ENCODE assay signal across 1 cellular context in genomic region chr15:64149424-64150235, GRCh38.
TF ChIP-seq lines count a peak whose summit lies in the region.

No MANE protein-coding gene starts in this region.

TF ChIP-seq in K562, 482 proteins besides CTCF, POLR2A, EP300 and RAD21 (continued from another document):
- TF ChIP-seq, protein P1, sequence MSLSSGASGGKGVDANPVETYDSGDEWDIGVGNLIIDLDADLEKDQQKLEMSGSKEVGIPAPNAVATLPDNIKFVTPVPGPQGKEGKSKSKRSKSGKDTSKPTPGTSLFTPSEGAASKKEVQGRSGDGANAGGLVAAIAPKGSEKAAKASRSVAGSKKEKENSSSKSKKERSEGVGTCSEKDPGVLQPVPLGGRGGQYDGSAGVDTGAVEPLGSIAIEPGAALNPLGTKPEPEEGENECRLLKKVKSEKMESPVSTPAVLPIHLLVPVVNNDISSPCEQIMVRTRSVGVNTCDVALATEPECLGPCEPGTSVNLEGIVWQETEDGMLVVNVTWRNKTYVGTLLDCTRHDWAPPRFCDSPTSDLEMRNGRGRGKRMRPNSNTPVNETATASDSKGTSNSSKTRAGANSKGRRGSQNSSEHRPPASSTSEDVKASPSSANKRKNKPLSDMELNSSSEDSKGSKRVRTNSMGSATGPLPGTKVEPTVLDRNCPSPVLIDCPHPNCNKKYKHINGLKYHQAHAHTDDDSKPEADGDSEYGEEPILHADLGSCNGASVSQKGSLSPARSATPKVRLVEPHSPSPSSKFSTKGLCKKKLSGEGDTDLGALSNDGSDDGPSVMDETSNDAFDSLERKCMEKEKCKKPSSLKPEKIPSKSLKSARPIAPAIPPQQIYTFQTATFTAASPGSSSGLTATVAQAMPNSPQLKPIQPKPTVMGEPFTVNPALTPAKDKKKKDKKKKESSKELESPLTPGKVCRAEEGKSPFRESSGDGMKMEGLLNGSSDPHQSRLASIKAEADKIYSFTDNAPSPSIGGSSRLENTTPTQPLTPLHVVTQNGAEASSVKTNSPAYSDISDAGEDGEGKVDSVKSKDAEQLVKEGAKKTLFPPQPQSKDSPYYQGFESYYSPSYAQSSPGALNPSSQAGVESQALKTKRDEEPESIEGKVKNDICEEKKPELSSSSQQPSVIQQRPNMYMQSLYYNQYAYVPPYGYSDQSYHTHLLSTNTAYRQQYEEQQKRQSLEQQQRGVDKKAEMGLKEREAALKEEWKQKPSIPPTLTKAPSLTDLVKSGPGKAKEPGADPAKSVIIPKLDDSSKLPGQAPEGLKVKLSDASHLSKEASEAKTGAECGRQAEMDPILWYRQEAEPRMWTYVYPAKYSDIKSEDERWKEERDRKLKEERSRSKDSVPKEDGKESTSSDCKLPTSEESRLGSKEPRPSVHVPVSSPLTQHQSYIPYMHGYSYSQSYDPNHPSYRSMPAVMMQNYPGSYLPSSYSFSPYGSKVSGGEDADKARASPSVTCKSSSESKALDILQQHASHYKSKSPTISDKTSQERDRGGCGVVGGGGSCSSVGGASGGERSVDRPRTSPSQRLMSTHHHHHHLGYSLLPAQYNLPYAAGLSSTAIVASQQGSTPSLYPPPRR (CRISPR knock-in tag; IDR thresholded peaks at IDR 0.05; ENCODE audit: borderline replicate concordance): no peak
- TF ChIP-seq CCNT2 (IDR thresholded peaks at IDR 0.05; ENCODE audit: borderline replicate concordance, extremely low read depth, insufficient read length, low read depth, low read length) (no peak), ZC3H4 (CRISPR knock-in tag; IDR thresholded peaks at IDR 0.05; ENCODE audit: borderline replicate concordance) (no peak), ZNF408 (CRISPR knock-in tag; IDR thresholded peaks at IDR 0.05; ENCODE audit: low read depth) (no peak), TAF1 (IDR thresholded peaks at IDR 0.05; ENCODE audit: control insufficient read depth, extremely low read depth, insufficient read depth, low read length, severe bottlenecking) (no peak), ZNF75A (CRISPR knock-in tag; IDR thresholded peaks at IDR 0.05) (no peak), FOXK2 (conservative IDR thresholded peaks at IDR 0.05 in 1 of 2, IDR thresholded peaks at IDR 0.05 in 1 of 2; ENCODE audit: low read depth in 2 of 2) (peak; percentile 62 to 75), EWSR1 (IDR thresholded peaks at IDR 0.05; ENCODE audit: borderline replicate concordance, low read depth, partially characterized antibody) (no peak), ZBTB17 (CRISPR knock-in tag; IDR thresholded peaks at IDR 0.05) (no peak), SP1 (CRISPR knock-in tag; IDR thresholded peaks at IDR 0.05) (no peak), BMI1 (IDR thresholded peaks at IDR 0.05; ENCODE audit: low read length) (no peak), HDAC1 (IDR thresholded peaks at IDR 0.05) (0 out of 4 replicates have a peak, but pooled peaks of 1 of the 2 experiments have one; percentile 49), RBM25 (IDR thresholded peaks at IDR 0.05; ENCODE audit: low read depth, low read length, severe bottlenecking) (peak; percentile 22), RBM17 (IDR thresholded peaks at IDR 0.05; ENCODE audit: borderline replicate concordance, low read depth, low read length) (no peak), ETS2 (tag; IDR thresholded peaks at IDR 0.05; ENCODE audit: borderline replicate concordance, poor library complexity, severe bottlenecking) (no peak), GATA2 (CRISPR knock-in tag; IDR thresholded peaks at IDR 0.05) (no peak), NR2C2 (CRISPR knock-in tag; IDR thresholded peaks at IDR 0.05) (no peak), NR2C2 (tag; IDR thresholded peaks at IDR 0.05) (no peak), KDM1A (IDR thresholded peaks at IDR 0.05) (peak in 1 of 2 experiments; percentile 54; a peak in 1 of 4 replicates), FOXK1 (CRISPR knock-in tag; IDR thresholded peaks at IDR 0.05; ENCODE audit: borderline replicate concordance) (no peak)
TF ChIP-seq in K562: peak in this region for 13.
